ENCODE assay signal across 31 cellular contexts in the genomic region with DNA sequence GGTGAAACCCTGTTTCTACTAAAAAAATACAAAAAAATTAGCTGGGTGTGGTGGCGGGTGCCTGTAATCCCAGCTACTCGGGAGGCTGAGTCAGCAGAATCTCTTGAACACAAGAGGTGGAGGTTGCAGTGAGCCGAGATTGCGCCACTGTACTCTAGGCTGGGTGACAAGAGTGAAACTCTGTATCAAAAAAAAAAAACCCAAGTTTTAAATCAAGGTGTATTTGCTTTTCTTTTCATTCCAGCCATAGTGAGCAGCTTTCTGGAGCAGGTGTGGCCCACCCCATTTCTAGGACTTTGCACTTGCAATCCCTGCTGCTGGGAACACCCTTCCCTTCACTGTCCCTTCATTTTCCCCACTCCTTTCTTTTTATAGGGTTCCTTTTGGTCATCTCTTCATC. TPM values are rescaled to one million over a fixed set of nuclear protein-coding genes. Genes with fewer than 3 reads are reported as not detected.
"Had no signal": no experiment of that assay in that cellular context is flagged by ENCODE, and none has a peak within 500 bp of the region (broad histone marks: within the 10 kb centered on the region; RNA-seq: fewer than 3 reads in every experiment).

No MANE protein-coding gene starts in this region.

- H3K36me3 ChIP-seq: esophagus squamous epithelium, tibial artery had no signal

- H3K27me3 ChIP-seq: esophagus squamous epithelium, tibial artery had no signal

- DNase-seq: activated CD4-positive, alpha-beta memory T cell treated with anti-CD3 and anti-CD28 coated beads for 36 hours; activated CD4-positive, alpha-beta T cell treated with anti-CD3 and anti-CD28 coated beads for 4 hours; activated CD8-positive, alpha-beta memory T cell treated with anti-CD3 and anti-CD28 coated beads, Interleukin-2, amount 50 U/mL, for 4 hours; activated gamma-delta T cell; activated naive CD4-positive, alpha-beta T cell treated with anti-CD3 and anti-CD28 coated beads, Interleukin-2, amount 50 U/mL, for 16 hours; activated naive CD8-positive, alpha-beta T cell treated with anti-CD3 and anti-CD28 coated beads, Interleukin-2, amount 50 U/mL, for 24 hours; activated T-cell treated with anti-CD3 and anti-CD28 coated beads, Interleukin-2, amount 50 U/mL, for 1 hour; amygdala; caudate nucleus; esophagus squamous epithelium; foreskin melanocyte; glutamatergic neuron; islet precursor cell; naive thymus-derived CD8-positive, alpha-beta T cell; stimulated activated CD4-positive, alpha-beta T cell treated with anti-CD3 and anti-CD28 coated beads, Interleukin-1b, Interleukin-23, amount 100 ng/mL, for 48 hours; stimulated activated CD4-positive, alpha-beta T cell treated with anti-CD3 and anti-CD28 coated beads, Interleukin-4, amount 100 ng/mL, for 4 hours; stimulated activated CD8-positive, alpha-beta memory T cell treated with anti-CD3 and anti-CD28 coated beads, Interleukin-4, amount 100 ng/mL, for 48 hours; stimulated activated naive CD8-positive, alpha-beta T cell treated with anti-CD3 and anti-CD28 coated beads, Interleukin-15, amount 100 ng/mL, for 72 hours had no signal

- H3K36me3 Mint-ChIP-seq: mesothelial cell of epicardium had no signal

- H3K27ac Mint-ChIP-seq: activated CD4-positive, alpha-beta memory T cell treated with anti-CD3 and anti-CD28 coated beads for 36 hours; activated naive CD8-positive, alpha-beta T cell treated with anti-CD3 and anti-CD28 coated beads, Interleukin-2, amount 50 U/mL, for 24 hours; activated T-helper 1 cell treated with anti-CD3 and anti-CD28 coated beads, Interleukin-12 subunit alpha, Interleukin-12 subunit beta, Interleukin-2, Interleukin-4 antibody, amounts not matched to agents 30 ng/mL and 10 ng/mL and 1 ng/mL, durations not matched to agents 14 hours and 24 hours and 36 hours; mesothelial cell of epicardium; stimulated activated memory B cell treated with anti-CD40 and anti-IgM and Interleukin-4, amounts not matched to agents 10 μg/mL and 1 μg/mL and 100 μg/mL, for 72 hours had no signal

- H3K4me3 ChIP-seq: esophagus squamous epithelium, smooth muscle cell, tibial artery had no signal

- H3K4me1 Mint-ChIP-seq: activated naive CD8-positive, alpha-beta T cell treated with anti-CD3 and anti-CD28 coated beads, Interleukin-2, amount 50 U/mL, for 24 hours; stimulated activated memory B cell treated with anti-CD40 and anti-IgM and Interleukin-4, amounts not matched to agents 10 μg/mL and 1 μg/mL and 100 μg/mL, for 72 hours; stimulated activated naive CD8-positive, alpha-beta T cell treated with anti-CD3 and anti-CD28 coated beads, Interleukin-15, amount 100 ng/mL, for 72 hours had no signal

- H3K4me3 Mint-ChIP-seq: activated CD4-positive, alpha-beta memory T cell treated with anti-CD3 and anti-CD28 coated beads for 36 hours; activated naive CD8-positive, alpha-beta T cell treated with anti-CD3 and anti-CD28 coated beads, Interleukin-2, amount 50 U/mL, for 24 hours; activated T-helper 1 cell treated with anti-CD3 and anti-CD28 coated beads, Interleukin-12 subunit alpha, Interleukin-12 subunit beta, Interleukin-2, Interleukin-4 antibody, amounts not matched to agents 30 ng/mL and 10 ng/mL and 1 ng/mL, durations not matched to agents 14 hours and 24 hours and 36 hours; mesothelial cell of epicardium; naive thymus-derived CD8-positive, alpha-beta T cell; stimulated activated memory B cell treated with anti-CD40 and anti-IgM and Interleukin-4, amounts not matched to agents 10 μg/mL and 1 μg/mL and 100 μg/mL, for 72 hours; stimulated activated naive CD8-positive, alpha-beta T cell treated with anti-CD3 and anti-CD28 coated beads, Interleukin-15, amount 100 ng/mL, for 72 hours had no signal

- H3K4me1 ChIP-seq: tibial artery had no signal

- H3K27me3 Mint-ChIP-seq: activated CD4-positive, alpha-beta memory T cell treated with anti-CD3 and anti-CD28 coated beads for 36 hours; activated naive CD8-positive, alpha-beta T cell treated with anti-CD3 and anti-CD28 coated beads, Interleukin-2, amount 50 U/mL, for 24 hours; stimulated activated memory B cell treated with anti-CD40 and anti-IgM and Interleukin-4, amounts not matched to agents 10 μg/mL and 1 μg/mL and 100 μg/mL, for 72 hours; stimulated activated naive CD8-positive, alpha-beta T cell treated with anti-CD3 and anti-CD28 coated beads, Interleukin-15, amount 100 ng/mL, for 72 hours had no signal

- H3K27ac ChIP-seq: epithelial cell of prostate, esophagus squamous epithelium, tibial artery had no signal

- ATAC-seq: activated naive CD8-positive, alpha-beta T cell treated with anti-CD3 and anti-CD28 coated beads, Interleukin-2, amount 50 U/mL, for 24 hours; naive thymus-derived CD8-positive, alpha-beta T cell; sciatic nerve; stimulated activated memory B cell treated with anti-CD40 and anti-IgM and Interleukin-4, amounts not matched to agents 10 μg/mL and 1 μg/mL and 100 μg/mL, for 72 hours; stimulated activated naive CD8-positive, alpha-beta T cell treated with anti-CD3 and anti-CD28 coated beads, Interleukin-15, amount 100 ng/mL, for 72 hours had no signal

- H3K4me2 ChIP-seq: smooth muscle cell had no signal

RNA-seq across cellular contexts. Expression of gene TMEM238L, which starts 28.8 kb away (rescaled TPM):
- total RNA-seq: activated CD4-positive, alpha-beta memory T cell treated with anti-CD3 and anti-CD28 coated beads for 36 hours; activated CD8-positive, alpha-beta memory T cell treated with anti-CD3 and anti-CD28 coated beads for 36 hours; activated T-helper 1 cell treated with anti-CD3 and anti-CD28 coated beads, Interleukin-12 subunit alpha, Interleukin-12 subunit beta, Interleukin-2, Interleukin-4 antibody, amounts not matched to agents 30 ng/mL and 10 ng/mL and 1 ng/mL, durations not matched to agents 14 hours and 24 hours and 36 hours; chondrocyte; mesothelial cell of epicardium; naive thymus-derived CD8-positive, alpha-beta T cell; osteoblast; posterior vena cava; renal cortical epithelial cell; sciatic nerve; smooth muscle cell; T-helper 1 cell treated with Interleukin-12 subunit alpha and Interleukin-12 subunit beta and Interleukin-4 antibody, amounts not matched to agents 30 ng/mL and 1 ng/mL, for 36 hours had no signal
- polyA plus RNA-seq: smooth muscle cell had no signal
